ENCODE assay signal across 11 cellular contexts in genomic region chr7:84336303-84336702, GRCh38.
A peak's percentile ranks its signal among the peaks of the same experiment; 100 is the strongest.
DNase-seq lines count a peak whose midpoint lies in the region; ATAC-seq and TF ChIP-seq lines count a peak whose summit lies in the region.
"Had no signal": no experiment of that assay in that cellular context is flagged by ENCODE, and none has a peak within 500 bp of the region (broad histone marks: within the 10 kb centered on the region; RNA-seq: fewer than 3 reads in every experiment).

No MANE protein-coding gene starts in this region.

- H3K36me3 ChIP-seq in adipocyte (ENCODE audit: control insufficient read depth, insufficient read depth, low read length, severe bottlenecking) (no peaks in the 10 kb centered on the region), smooth muscle cell (ENCODE audit: low read depth) (no peaks in the 10 kb centered on the region)
- H3K36me3 ChIP-seq: spleen had no signal

- WGBS in smooth muscle cell (ENCODE audit: low lambda C conversion rate) = 63% methylated on average over 2 of the region's 2 CpGs

- peak overlapping the region; percentile 9 for H3K4me2 ChIP-seq in smooth muscle cell

- no peak overlapping the region for H3K4me3 ChIP-seq in adipocyte (ENCODE audit: low read length)
- H3K4me3 ChIP-seq in smooth muscle cell = no peak overlapping the region
- H3K4me3 ChIP-seq: spleen had no signal

- H3K9ac ChIP-seq in adipocyte (ENCODE audit: low read length) = no peak overlapping the region
- no peak overlapping the region for H3K9ac ChIP-seq in smooth muscle cell (ENCODE audit: low read depth)

- no peaks in the 10 kb centered on the region for H3K27me3 ChIP-seq in adipocyte (replicated peaks; ENCODE audit: control insufficient read depth, insufficient read depth, low read length)
- H3K27me3 ChIP-seq in smooth muscle cell (ENCODE audit: low read depth) = no peaks in the 10 kb centered on the region
- H3K27me3 ChIP-seq: spleen had no signal

- ATAC-seq in HG03439 (IDR thresholded peaks at IDR 0.05; ENCODE audit: unreplicated experiment) = peak; percentile 87
- ATAC-seq in HG03571 (IDR thresholded peaks at IDR 0.05; ENCODE audit: unreplicated experiment) = no peak
- ATAC-seq: T-helper 17 cell had no signal

- no peaks in the 10 kb centered on the region for H3F3A ChIP-seq in smooth muscle cell (ENCODE audit: low read depth)

- H3K79me2 ChIP-seq in smooth muscle cell (ENCODE audit: low read depth) = no peaks in the 10 kb centered on the region

- peaks cover 8% of the 10 kb centered on the region for H3K4me1 ChIP-seq in adipocyte (ENCODE audit: control insufficient read depth, insufficient read depth, low read length)
- H3K4me1 ChIP-seq in smooth muscle cell (ENCODE audit: low read depth) = peaks cover 9% of the 10 kb centered on the region
- H3K4me1 ChIP-seq: spleen had no signal

- H4K20me1 ChIP-seq in smooth muscle cell (ENCODE audit: low read depth) = no peaks in the 10 kb centered on the region

- H3K27ac ChIP-seq in smooth muscle cell (ENCODE audit: low read depth) = no peak overlapping the region
- H3K27ac ChIP-seq: 22Rv1, spleen had no signal

- peak overlapping the region; percentile 78 for H2AFZ ChIP-seq in smooth muscle cell (ENCODE audit: low read depth)

- H3K9me3 ChIP-seq in adipocyte (ENCODE audit: control insufficient read depth, low read length) (no peaks in the 10 kb centered on the region), smooth muscle cell (replicated peaks; ENCODE audit: low read depth) (no peaks in the 10 kb centered on the region)
- H3K9me3 ChIP-seq: spleen had no signal

- peak; percentile 46 for DNase-seq in NCI-H2171 treated with DMSO at 0.1 percent for 48 hours (lab: John Stamatoyannopoulos, UW)
- DNase-seq in NCI-H2171 (lab: John Stamatoyannopoulos, UW) = no peak
- DNase-seq in adipocyte (ENCODE audit: low read depth) = peak; percentile 40
- DNase-seq in smooth muscle cell (lab: John Stamatoyannopoulos, UW; ENCODE audit: unreplicated experiment) = no peak
- no peak for DNase-seq in GM19240 (ENCODE audit: insufficient read length, low spot score)
- no peak for DNase-seq in COR-L47 (lab: John Stamatoyannopoulos, UW)
- DNase-seq: spleen, T-helper 17 cell had no signal

- TF ChIP-seq CTCF in smooth muscle cell (IDR thresholded peaks at IDR 0.05; ENCODE audit: borderline replicate concordance, insufficient read depth, poor library complexity, severe bottlenecking) = no peak

Comparison
In these comparisons a context has a peak if more than half of its experiments do, and no peak if none do; other contexts are left out.
1. DNase-seq: peak in NCI-H2171 treated with DMSO at 0.1 percent for 48 hours (single experiment) and adipocyte (single experiment); none in NCI-H2171 (single experiment), smooth muscle cell (single experiment), GM19240 (single experiment) and COR-L47 (single experiment).